Comparison of ENCODE assay signal across 4 cellular contexts in the genomic region with DNA sequence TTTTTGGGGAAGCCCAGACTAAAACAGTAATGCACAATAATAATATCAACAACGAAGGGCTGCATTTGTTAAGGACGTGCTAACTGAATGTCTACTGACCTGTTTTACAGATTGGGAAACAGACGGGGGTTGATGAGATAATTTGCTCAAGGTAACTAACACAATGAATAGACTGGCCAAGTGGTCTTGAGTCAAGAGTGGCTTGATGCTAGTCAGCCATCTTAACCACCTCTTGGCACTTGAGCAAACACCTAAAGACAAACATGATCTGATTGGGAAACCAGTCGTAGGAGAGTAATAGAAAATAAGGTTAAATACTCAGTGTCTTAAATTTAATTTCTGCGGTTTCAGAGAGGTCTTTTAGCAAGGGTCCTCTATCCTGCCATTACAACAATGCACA.
"Had no signal": no experiment of that assay in that cellular context is flagged by ENCODE, and none has a peak within 500 bp of the region (broad histone marks: within the 10 kb centered on the region; RNA-seq: fewer than 3 reads in every experiment).

No MANE protein-coding gene starts in this region.

- DNase-seq: IMR-90 had no signal

- ATAC-seq: HepG2, K562 had no signal

- H3K4me3 ChIP-seq: K562 had no signal

- H3K27ac ChIP-seq: HL-60 had no signal
